17 cellular contexts compared by ENCODE assay signal in the genomic region with DNA sequence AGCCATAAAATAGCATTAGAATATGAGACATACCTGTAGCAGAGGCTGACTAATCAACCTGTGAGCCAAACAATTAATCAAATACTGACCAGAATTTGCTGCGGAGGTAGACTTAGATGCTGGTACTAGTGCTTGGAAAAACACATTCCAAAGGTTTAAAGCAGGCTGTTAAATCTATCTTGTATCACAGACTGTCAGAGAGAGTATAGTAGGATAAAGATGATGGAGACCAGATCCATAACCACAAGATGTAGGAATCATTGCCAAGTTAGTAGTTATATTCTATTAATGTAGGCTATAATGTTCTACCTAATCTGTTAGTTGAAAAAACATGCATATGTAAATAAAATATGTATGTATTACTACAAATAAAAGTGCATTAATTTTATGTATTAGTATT.
A peak's percentile ranks its signal among the peaks of the same experiment; 100 is the strongest.
DNase-seq lines count a peak whose midpoint lies in the region; ATAC-seq, FAIRE-seq and TF ChIP-seq lines count a peak whose summit lies in the region.
"Had no signal": no experiment of that assay in that cellular context is flagged by ENCODE, and none has a peak within 500 bp of the region (broad histone marks: within the 10 kb centered on the region; RNA-seq: fewer than 3 reads in every experiment).

No MANE protein-coding gene starts in this region.

- H3K27ac Mint-ChIP-seq in CD8-positive, alpha-beta T cell = no peak overlapping the region
- H3K27ac Mint-ChIP-seq: CD8-positive, alpha-beta memory T cell; HFFc6 had no signal

- H3K4me2 ChIP-seq in SK-N-SH = no peak overlapping the region

- TF ChIP-seq CTCF in SK-N-SH (IDR thresholded peaks at IDR 0.05) (no peak), pancreas (IDR thresholded peaks at IDR 0.05) (no peak)
- no peak for TF ChIP-seq CTCF in CD8-positive, alpha-beta T cell (IDR thresholded peaks at IDR 0.05)

- no peak overlapping the region for H2AFZ ChIP-seq in SK-N-SH (ENCODE audit: low read depth)

- no peak overlapping the region for H3K4me3 Mint-ChIP-seq in CD8-positive, alpha-beta T cell
- H3K4me3 Mint-ChIP-seq: CD8-positive, alpha-beta memory T cell; HFFc6 had no signal

- no peak overlapping the region for H3K9ac ChIP-seq in SK-N-SH

- no peaks in the 10 kb centered on the region for H3K27me3 ChIP-seq in SK-N-SH (ENCODE audit: insufficient read depth)
- no peaks in the 10 kb centered on the region for H3K27me3 ChIP-seq in pancreas
- no peaks in the 10 kb centered on the region for H3K27me3 ChIP-seq in CD8-positive, alpha-beta T cell (ENCODE audit: insufficient read depth, low read length)

- H3K36me3 ChIP-seq in SK-N-SH (replicated peaks in 1 of 2; ENCODE audit: control insufficient read depth in 1 of 2, insufficient read depth in 2 of 2, low read length in 1 of 2) = peaks cover 0 to 4% of the 10 kb centered on the region in 2 experiments
- H3K36me3 ChIP-seq in pancreas = no peaks in the 10 kb centered on the region
- no peaks in the 10 kb centered on the region for H3K36me3 ChIP-seq in CD8-positive, alpha-beta T cell (ENCODE audit: insufficient read depth, low read length)
- H3K36me3 ChIP-seq: HAP-1 had no signal

- no peaks in the 10 kb centered on the region for H3F3A ChIP-seq in SK-N-SH (replicated peaks; ENCODE audit: insufficient read depth)

- peak; percentile 84 to 89 for TF ChIP-seq EP300 in SK-N-SH (IDR thresholded peaks at IDR 0.05; ENCODE audit: borderline replicate concordance in 1 of 2, low read depth in 1 of 2, low read length in 1 of 2)

- intact Hi-C loops in pancreas (cut with DNase I) = no loop called here
- intact Hi-C loops in CD8-positive, alpha-beta T cell (cut with DNase I, micrococcal nuclease) = no loop called here

- CTCF ChIA-PET in SK-N-SH (lab: Yijun Ruan, JAX) = no interaction called here
- CTCF ChIA-PET in CD8-positive, alpha-beta T cell (lab: Charles Lee) = no interaction called here

- no peaks in the 10 kb centered on the region for H3K36me3 Mint-ChIP-seq in CD8-positive, alpha-beta T cell
- H3K36me3 Mint-ChIP-seq: CD8-positive, alpha-beta memory T cell had no signal

- H3K4me1 ChIP-seq in SK-N-SH (ENCODE audit: control insufficient read depth in 1 of 2, insufficient read depth in 2 of 2, low read depth in 1 of 2, low read length in 1 of 2) (peaks cover 0 to 2% of the 10 kb centered on the region in 2 experiments; a peak in 1 of 4 replicates), pancreas (no peaks in the 10 kb centered on the region)
- no peaks in the 10 kb centered on the region for H3K4me1 ChIP-seq in CD8-positive, alpha-beta T cell (ENCODE audit: insufficient read depth, low read length)
- H3K4me1 ChIP-seq: HAP-1 had no signal

- peak overlapping the region in 1 of 2 experiments; percentile 75; a peak in 1 of 4 replicates for H3K27ac ChIP-seq in SK-N-SH (ENCODE audit: low read depth in 2 of 2, low read length in 1 of 2)
- H3K27ac ChIP-seq in pancreas = no peak overlapping the region
- no peak overlapping the region for H3K27ac ChIP-seq in CD8-positive, alpha-beta T cell (ENCODE audit: low read depth, low read length)

- peak; percentile 11; the same call in 1 of the 2 replicates for TF ChIP-seq RAD21 in SK-N-SH (IDR thresholded peaks at IDR 0.05; ENCODE audit: low read length)

- FAIRE-seq in pancreas (lab: Jason Lieb, UNC) = peak; percentile 13
- FAIRE-seq: GM12891, GM18507, H54 had no signal

- no peaks in the 10 kb centered on the region for H3K79me2 ChIP-seq in SK-N-SH (ENCODE audit: insufficient read depth)

- POLR2A ChIA-PET in SK-N-SH (lab: Yijun Ruan, JAX) = no interaction called here
- POLR2A ChIA-PET in CD8-positive, alpha-beta T cell (lab: Charles Lee) = no interaction called here

- H3K4me3 ChIP-seq in SK-N-SH (ENCODE audit: low read depth in 2 of 2, low read length in 1 of 2) = no peak overlapping the region
- no peak overlapping the region for H3K4me3 ChIP-seq in pancreas
- no peak overlapping the region for H3K4me3 ChIP-seq in CD8-positive, alpha-beta T cell (ENCODE audit: low read depth, low read length)
- H3K4me3 ChIP-seq: HAP-1 had no signal

- 0% methylated on average over 1 of the region's 1 CpG for WGBS in SK-N-SH (ENCODE audit: low lambda C conversion rate)
- WGBS in pancreas, 2 donors = 51 to 66% methylated on average over 1 of the region's 1 CpG

- no peaks in the 10 kb centered on the region for H3K4me1 Mint-ChIP-seq in CD8-positive, alpha-beta T cell (ENCODE audit: low read depth)
- H3K4me1 Mint-ChIP-seq: CD8-positive, alpha-beta memory T cell had no signal

- no peaks in the 10 kb centered on the region for H3K27me3 Mint-ChIP-seq in CD8-positive, alpha-beta T cell (ENCODE audit: low read depth)

- H3K9me2 ChIP-seq in SK-N-SH = no peaks in the 10 kb centered on the region

- H3K9me3 Mint-ChIP-seq in CD8-positive, alpha-beta T cell = peaks cover 8% of the 10 kb centered on the region

- H4K20me1 ChIP-seq in SK-N-SH (ENCODE audit: insufficient read depth) = no peaks in the 10 kb centered on the region

- H3K9me3 ChIP-seq in SK-N-SH (no peaks in the 10 kb centered on the region), pancreas (no peaks in the 10 kb centered on the region)
- no peaks in the 10 kb centered on the region for H3K9me3 ChIP-seq in CD8-positive, alpha-beta T cell (ENCODE audit: low read length)
- H3K9me3 ChIP-seq: HAP-1 had no signal

- DNase-seq in SK-N-SH (peak; percentile 11), amniotic epithelial cell (ENCODE audit: low read depth) (peak; percentile 60), pancreas (no peak)
- no peak for DNase-seq in CD8-positive, alpha-beta T cell
- DNase-seq in stimulated activated naive CD4-positive, alpha-beta T cell treated with Interleukin-2 at 50 U/mL for 16 hours (lab: John Stamatoyannopoulos, UW) = no peak
- DNase-seq: C1 segment of cervical spinal cord; CD8-positive, alpha-beta memory T cell; DMS53; DMS79 treated with DMSO at 0.1 percent for 48 hours; GF-D8; GOT3; HFFc6 had no signal

- ATAC-seq in pancreas (no peak), HG03135 (IDR thresholded peaks at IDR 0.05; ENCODE audit: unreplicated experiment) (no peak)
- no peak for ATAC-seq in CD8-positive, alpha-beta T cell

TF ChIP-seq in SK-N-SH, 30 proteins besides CTCF, POLR2A, EP300 and RAD21 (continues in another document):
- TF ChIP-seq, protein P1, sequence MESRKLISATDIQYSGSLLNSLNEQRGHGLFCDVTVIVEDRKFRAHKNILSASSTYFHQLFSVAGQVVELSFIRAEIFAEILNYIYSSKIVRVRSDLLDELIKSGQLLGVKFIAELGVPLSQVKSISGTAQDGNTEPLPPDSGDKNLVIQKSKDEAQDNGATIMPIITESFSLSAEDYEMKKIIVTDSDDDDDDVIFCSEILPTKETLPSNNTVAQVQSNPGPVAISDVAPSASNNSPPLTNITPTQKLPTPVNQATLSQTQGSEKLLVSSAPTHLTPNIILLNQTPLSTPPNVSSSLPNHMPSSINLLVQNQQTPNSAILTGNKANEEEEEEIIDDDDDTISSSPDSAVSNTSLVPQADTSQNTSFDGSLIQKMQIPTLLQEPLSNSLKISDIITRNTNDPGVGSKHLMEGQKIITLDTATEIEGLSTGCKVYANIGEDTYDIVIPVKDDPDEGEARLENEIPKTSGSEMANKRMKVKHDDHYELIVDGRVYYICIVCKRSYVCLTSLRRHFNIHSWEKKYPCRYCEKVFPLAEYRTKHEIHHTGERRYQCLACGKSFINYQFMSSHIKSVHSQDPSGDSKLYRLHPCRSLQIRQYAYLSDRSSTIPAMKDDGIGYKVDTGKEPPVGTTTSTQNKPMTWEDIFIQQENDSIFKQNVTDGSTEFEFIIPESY (IDR thresholded peaks at IDR 0.05; ENCODE audit: borderline replicate concordance, low read depth) = peak; percentile 38; the same call in 1 of the 2 replicates
- TF ChIP-seq SMC3 (IDR thresholded peaks at IDR 0.05; ENCODE audit: low read depth, low read length) (no peak), RXRA (IDR thresholded peaks at IDR 0.05; ENCODE audit: borderline replicate concordance, low read depth) (peak; percentile 60; the same call in 1 of the 2 replicates), FOSL2 (IDR thresholded peaks at IDR 0.05; ENCODE audit: borderline replicate concordance, low read depth) (peak; percentile 44; the same call in 1 of the 2 replicates), FOXJ3 (CRISPR knock-in tag; IDR thresholded peaks at IDR 0.05) (no peak), JUND (IDR thresholded peaks at IDR 0.05) (peak; percentile 88), SIN3A (IDR thresholded peaks at IDR 0.05; ENCODE audit: borderline replicate concordance, low read depth, low read length) (no peak)
- TF ChIP-seq, protein P2, sequence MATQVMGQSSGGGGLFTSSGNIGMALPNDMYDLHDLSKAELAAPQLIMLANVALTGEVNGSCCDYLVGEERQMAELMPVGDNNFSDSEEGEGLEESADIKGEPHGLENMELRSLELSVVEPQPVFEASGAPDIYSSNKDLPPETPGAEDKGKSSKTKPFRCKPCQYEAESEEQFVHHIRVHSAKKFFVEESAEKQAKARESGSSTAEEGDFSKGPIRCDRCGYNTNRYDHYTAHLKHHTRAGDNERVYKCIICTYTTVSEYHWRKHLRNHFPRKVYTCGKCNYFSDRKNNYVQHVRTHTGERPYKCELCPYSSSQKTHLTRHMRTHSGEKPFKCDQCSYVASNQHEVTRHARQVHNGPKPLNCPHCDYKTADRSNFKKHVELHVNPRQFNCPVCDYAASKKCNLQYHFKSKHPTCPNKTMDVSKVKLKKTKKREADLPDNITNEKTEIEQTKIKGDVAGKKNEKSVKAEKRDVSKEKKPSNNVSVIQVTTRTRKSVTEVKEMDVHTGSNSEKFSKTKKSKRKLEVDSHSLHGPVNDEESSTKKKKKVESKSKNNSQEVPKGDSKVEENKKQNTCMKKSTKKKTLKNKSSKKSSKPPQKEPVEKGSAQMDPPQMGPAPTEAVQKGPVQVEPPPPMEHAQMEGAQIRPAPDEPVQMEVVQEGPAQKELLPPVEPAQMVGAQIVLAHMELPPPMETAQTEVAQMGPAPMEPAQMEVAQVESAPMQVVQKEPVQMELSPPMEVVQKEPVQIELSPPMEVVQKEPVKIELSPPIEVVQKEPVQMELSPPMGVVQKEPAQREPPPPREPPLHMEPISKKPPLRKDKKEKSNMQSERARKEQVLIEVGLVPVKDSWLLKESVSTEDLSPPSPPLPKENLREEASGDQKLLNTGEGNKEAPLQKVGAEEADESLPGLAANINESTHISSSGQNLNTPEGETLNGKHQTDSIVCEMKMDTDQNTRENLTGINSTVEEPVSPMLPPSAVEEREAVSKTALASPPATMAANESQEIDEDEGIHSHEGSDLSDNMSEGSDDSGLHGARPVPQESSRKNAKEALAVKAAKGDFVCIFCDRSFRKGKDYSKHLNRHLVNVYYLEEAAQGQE (IDR thresholded peaks at IDR 0.05; ENCODE audit: low read depth, low read length) = no peak
- TF ChIP-seq, protein P3, sequence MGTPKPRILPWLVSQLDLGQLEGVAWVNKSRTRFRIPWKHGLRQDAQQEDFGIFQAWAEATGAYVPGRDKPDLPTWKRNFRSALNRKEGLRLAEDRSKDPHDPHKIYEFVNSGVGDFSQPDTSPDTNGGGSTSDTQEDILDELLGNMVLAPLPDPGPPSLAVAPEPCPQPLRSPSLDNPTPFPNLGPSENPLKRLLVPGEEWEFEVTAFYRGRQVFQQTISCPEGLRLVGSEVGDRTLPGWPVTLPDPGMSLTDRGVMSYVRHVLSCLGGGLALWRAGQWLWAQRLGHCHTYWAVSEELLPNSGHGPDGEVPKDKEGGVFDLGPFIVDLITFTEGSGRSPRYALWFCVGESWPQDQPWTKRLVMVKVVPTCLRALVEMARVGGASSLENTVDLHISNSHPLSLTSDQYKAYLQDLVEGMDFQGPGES (IDR thresholded peaks at IDR 0.05; ENCODE audit: low read depth, low read length) = no peak

Comparison
In these comparisons a context has a peak if more than half of its experiments do, and no peak if none do; other contexts are left out.
1. DNase-seq: peak in SK-N-SH (single experiment) and amniotic epithelial cell (single experiment); none in pancreas (0 of 6), CD8-positive, alpha-beta T cell (0 of 7) and stimulated activated naive CD4-positive, alpha-beta T cell treated with Interleukin-2 at 50 U/mL for 16 hours (single experiment).